ENCODE assay signal across 25 cellular contexts in the genomic region with DNA sequence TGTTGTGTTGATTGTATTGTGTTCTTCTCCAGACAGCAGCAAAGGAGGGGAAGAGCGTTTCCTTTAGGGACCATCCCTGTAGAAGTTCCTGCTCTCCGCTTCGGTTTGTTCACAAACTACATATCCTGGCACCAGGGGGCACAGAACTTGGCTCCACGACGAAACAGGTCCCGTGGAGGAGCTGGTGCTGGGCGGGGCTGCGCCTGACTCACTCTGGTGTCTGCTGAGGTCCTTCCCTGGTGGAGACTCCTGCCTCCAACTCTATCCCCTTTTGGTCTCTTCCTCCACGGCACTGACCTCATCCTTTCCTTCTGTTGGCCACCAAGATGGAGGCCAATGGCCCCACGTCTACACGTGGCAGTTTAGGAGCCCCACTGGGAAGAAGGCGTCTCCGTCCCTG. TPM values are rescaled to one million over a fixed set of nuclear protein-coding genes. Genes with fewer than 3 reads are reported as not detected.
DNase-seq lines count a peak whose midpoint lies in the region; ATAC-seq and TF ChIP-seq lines count a peak whose summit lies in the region.
"Had no signal": no experiment of that assay in that cellular context is flagged by ENCODE, and none has a peak within 500 bp of the region (broad histone marks: within the 10 kb centered on the region; RNA-seq: fewer than 3 reads in every experiment).

No MANE protein-coding gene starts in this region.

- H3K79me2 ChIP-seq in GM23248 (ENCODE audit: insufficient read depth): no peaks in the 10 kb centered on the region

- no peaks in the 10 kb centered on the region for H3K9me3 ChIP-seq in GM23248 (ENCODE audit: low read depth)
- no peaks in the 10 kb centered on the region for H3K9me3 ChIP-seq in T-helper 17 cell (ENCODE audit: control insufficient read depth, low read length, poor library complexity, severe bottlenecking)
- peaks cover 0 to 5% (median 0%) of the 10 kb centered on the region in 12 donors for H3K9me3 ChIP-seq in heart left ventricle
- H3K9me3 ChIP-seq in ovary: peaks cover 0 to 2% of the 10 kb centered on the region in 2 donors

- no peaks in the 10 kb centered on the region for H3K27me3 Mint-ChIP-seq in T-helper 17 cell
- no peaks in the 10 kb centered on the region for H3K27me3 Mint-ChIP-seq in activated T-cell treated with anti-CD3 and anti-CD28 coated beads, Interleukin-2, amount 50 U/mL, for 72 hours (ENCODE audit: low read depth)

- H2AFZ ChIP-seq in GM23248: no peak overlapping the region

- H3K36me3 ChIP-seq in GM23248 (ENCODE audit: low read depth) (no peaks in the 10 kb centered on the region), heart left ventricle (no peaks in the 10 kb centered on the region), ovary (no peaks in the 10 kb centered on the region)
- H3K36me3 ChIP-seq: BE2C had no signal

- H3K27me3 ChIP-seq in GM23248 (replicated peaks; ENCODE audit: insufficient read depth) (no peaks in the 10 kb centered on the region), heart left ventricle (peaks cover 0 to 25% (median 0%) of the 10 kb centered on the region in 9 donors), ovary (no peaks in the 10 kb centered on the region)
- H3K27me3 ChIP-seq: BE2C had no signal

- no peak for TF ChIP-seq POLR2A in heart left ventricle (IDR thresholded peaks at IDR 0.05)
- TF ChIP-seq POLR2A in ovary (IDR thresholded peaks at IDR 0.05): no peak

- no peak overlapping the region for H3K27ac Mint-ChIP-seq in T-helper 17 cell
- H3K27ac Mint-ChIP-seq in activated T-cell treated with anti-CD3 and anti-CD28 coated beads, Interleukin-2, amount 50 U/mL, for 72 hours: no peak overlapping the region
- H3K27ac Mint-ChIP-seq: CD14-positive monocyte had no signal

- H3K4me2 ChIP-seq in GM23248 (ENCODE audit: unreplicated experiment): no peak overlapping the region
- H3K4me2 ChIP-seq: KMS-11 had no signal

- no peak for TF ChIP-seq CTCF in fibroblast of the aortic adventitia (IDR thresholded peaks at IDR 0.05; ENCODE audit: insufficient read depth, low read length)
- no peak for TF ChIP-seq CTCF in heart left ventricle (IDR thresholded peaks at IDR 0.05)
- no peak for TF ChIP-seq CTCF in ovary (IDR thresholded peaks at IDR 0.05)

- TF ChIP-seq EP300 in ovary (IDR thresholded peaks at IDR 0.05): no peak

- ATAC-seq in T-helper 17 cell (no peak), heart left ventricle (no peak)
- no peak for ATAC-seq in activated T-cell treated with anti-CD3 and anti-CD28 coated beads, Interleukin-2, amount 50 U/mL, for 72 hours (replicated peaks in 1 of 2)

- no peak overlapping the region for H3K4me3 ChIP-seq in GM23248
- H3K4me3 ChIP-seq in fibroblast of the aortic adventitia (ENCODE audit: low read depth, low read length): no peak overlapping the region
- no peak overlapping the region for H3K4me3 ChIP-seq in heart left ventricle
- no peak overlapping the region for H3K4me3 ChIP-seq in ovary
- H3K4me3 ChIP-seq: SK-N-MC had no signal

- no peak overlapping the region for H3K27ac ChIP-seq in GM23248
- no peak overlapping the region for H3K27ac ChIP-seq in heart left ventricle
- H3K27ac ChIP-seq in ovary: no peak overlapping the region
- H3K27ac ChIP-seq: KMS-11, SK-N-MC had no signal

- H3K4me1 ChIP-seq in GM23248 (ENCODE audit: insufficient read depth) (peaks cover 15% of the 10 kb centered on the region), heart left ventricle (no peaks in the 10 kb centered on the region), ovary (ENCODE audit: insufficient read depth) (no peaks in the 10 kb centered on the region)
- H3K4me1 ChIP-seq: BE2C had no signal

- H3K9me2 ChIP-seq in GM23248 (ENCODE audit: insufficient read depth): no peaks in the 10 kb centered on the region

- WGBS in GM23248 (ENCODE audit: low coverage in 1 of 2, low lambda C conversion rate in 2 of 2, missing lambda C conversion rate in 2 of 2), 2 experiments: 68 to 71% methylated on average over 13 of the region's 13 CpGs
- 83 to 85% (median 84%) methylated on average over 13 of the region's 13 CpGs for WGBS in heart left ventricle, 4 donors
- WGBS in ovary, 3 donors: 83 to 92% (median 87%) methylated on average over 13 of the region's 13 CpGs

- no peaks in the 10 kb centered on the region for H4K20me1 ChIP-seq in GM23248 (ENCODE audit: insufficient read depth)

- H3K36me3 Mint-ChIP-seq in T-helper 17 cell (ENCODE audit: low read depth): peaks cover 4% of the 10 kb centered on the region
- H3K36me3 Mint-ChIP-seq in activated T-cell treated with anti-CD3 and anti-CD28 coated beads, Interleukin-2, amount 50 U/mL, for 72 hours (ENCODE audit: insufficient read depth in 2 of 2): peaks cover 13 to 15% of the 10 kb centered on the region in 2 donors

- in situ Hi-C loops in GM23248 (cut with MboI): no loop called here

- H3K4me3 Mint-ChIP-seq in T-helper 17 cell: peak overlapping the region; percentile 25
- H3K4me3 Mint-ChIP-seq in activated T-cell treated with anti-CD3 and anti-CD28 coated beads, Interleukin-2, amount 50 U/mL, for 72 hours: no peak overlapping the region
- H3K4me3 Mint-ChIP-seq: CD14-positive monocyte; CD8-positive, alpha-beta memory T cell had no signal

- no peaks in the 10 kb centered on the region for H3K4me1 Mint-ChIP-seq in T-helper 17 cell
- H3K4me1 Mint-ChIP-seq in activated T-cell treated with anti-CD3 and anti-CD28 coated beads, Interleukin-2, amount 50 U/mL, for 72 hours (ENCODE audit: low read depth): no peaks in the 10 kb centered on the region

- H3K9me3 Mint-ChIP-seq in activated T-cell treated with anti-CD3 and anti-CD28 coated beads, Interleukin-2, amount 50 U/mL, for 72 hours: peaks cover 6 to 11% of the 10 kb centered on the region in 2 donors

- H3F3A ChIP-seq in GM23248 (ENCODE audit: insufficient read depth): peaks cover 10% of the 10 kb centered on the region; the same call in 1 of the 2 replicates

- intact Hi-C loops in heart left ventricle (cut with DNase I) (no loop called here), ovary (cut with DNase I) (no loop called here)

- DNase-seq in GM23248 (peak; percentile 55), T-helper 17 cell (no peak), fibroblast of the aortic adventitia (ENCODE audit: low read depth) (peak; percentile 13), heart left ventricle (no peak), NCI-H187 (lab: John Stamatoyannopoulos, UW) (no peak), ovary (no peak)
- DNase-seq in activated T-cell treated with anti-CD3 and anti-CD28 coated beads, Interleukin-2, amount 50 U/mL, for 72 hours: no peak
- DNase-seq: BE2C; CD8-positive, alpha-beta memory T cell; DMS 273 treated with DMSO at 0.1 percent for 48 hours; DMS79; EL; GF-D8; IMR-90; NCI-H1092 treated with DMSO at 0.1 percent for 48 hours; NCI-H1436; NCI-H1930; NCI-H2107; NCI-H524 treated with DMSO at 0.1 percent for 48 hours; NCI-H774; SIG-M5 had no signal

- no peak overlapping the region for H3K9ac ChIP-seq in GM23248
- H3K9ac ChIP-seq: KMS-11 had no signal

RNA-seq across cellular contexts. Expression of a gene that starts 14.7 kb away (rescaled TPM):
- total RNA-seq in GM23248 (2014; rRNA removed; shearing (Covaris generic)): not detected in 2 replicates
- 0.28 TPM in 1 of 2 replicates, not detected in the other for polyA plus RNA-seq in GM23248 (2016; fragmentation: Nextera tagmentation; extraction: Ambion mirVana)
- total RNA-seq in T-helper 17 cell: not detected
- not detected in 2 replicates for total RNA-seq in fibroblast of the aortic adventitia (ENCODE audit: low replicate concordance)
- under 1 TPM in 1 of 9 donors, not detected in 8; 0.09 TPM for total RNA-seq in heart left ventricle
- under 1 TPM in 1 of 2 donors, not detected in 1; 0.19 TPM for polyA plus RNA-seq in heart left ventricle
- total RNA-seq in activated T-cell treated with anti-CD3 and anti-CD28 coated beads, Interleukin-2, amount 50 U/mL, for 72 hours: under 1 TPM in 1 of 2 donors, not detected in 1; 0.19 TPM
- under 1 TPM in 6 of 7 donors, not detected in 1; 0.07 to 0.51 (median 0.23) TPM for total RNA-seq in ovary
- polyA plus RNA-seq in ovary: under 1 TPM; 0.05 to 0.13 TPM
- total RNA-seq: A673; CD8-positive, alpha-beta memory T cell; IMR-90 had no signal
- polyA plus RNA-seq: CD8-positive, alpha-beta memory T cell; IMR-90 had no signal

RNA-seq across cellular contexts. Expression of a gene that starts 46.3 kb away (rescaled TPM):
- 43.0 and 61.0 TPM in 2 replicates for total RNA-seq in GM23248 (2014; rRNA removed; shearing (Covaris generic))
- polyA plus RNA-seq in GM23248 (2016; fragmentation: Nextera tagmentation; extraction: Ambion mirVana) (38.6 and 38.9 TPM in 2 replicates), heart left ventricle (10 to 100 TPM; 18.9 to 31.2 TPM), ovary (10 to 100 TPM in 1 of 2 donors, 1 to 10 TPM in 1; 1.5 to 39.7 TPM)
- total RNA-seq in T-helper 17 cell (10 to 100 TPM; 73.2 to 86.1 TPM), fibroblast of the aortic adventitia (ENCODE audit: low replicate concordance) (24.6 and 47.2 TPM in 2 replicates), heart left ventricle (10 to 100 TPM; 17.6 to 30.9 (median 21.6) TPM), ovary (10 to 100 TPM; 33.5 to 66.6 (median 48.6) TPM)
- 10 to 100 TPM; 52.0 to 55.3 TPM for total RNA-seq in activated T-cell treated with anti-CD3 and anti-CD28 coated beads, Interleukin-2, amount 50 U/mL, for 72 hours

RNA-seq across cellular contexts. Expression of a gene that starts 46.4 kb away (rescaled TPM):
- 87.0 and 118 TPM in 2 replicates for total RNA-seq in GM23248 (2014; rRNA removed; shearing (Covaris generic))
- polyA plus RNA-seq in GM23248 (2016; fragmentation: Nextera tagmentation; extraction: Ambion mirVana) (91.4 and 102 TPM in 2 replicates), heart left ventricle (100 to 1,000 TPM; 187 to 213 TPM), ovary (100 to 1,000 TPM in 1 of 2 donors, 10 to 100 TPM in 1; 31.8 to 196 TPM)
- total RNA-seq in T-helper 17 cell (10 to 100 TPM; 71.5 to 72.2 TPM), fibroblast of the aortic adventitia (ENCODE audit: low replicate concordance) (108 and 130 TPM in 2 replicates), heart left ventricle (10 to 100 TPM; 33.8 to 79.1 (median 41.0) TPM), ovary (100 to 1,000 TPM in 2 of 7 donors, 10 to 100 TPM in 5; 59.4 to 159 (median 79.6) TPM)
- 10 to 100 TPM; 74.7 to 84.5 TPM for total RNA-seq in activated T-cell treated with anti-CD3 and anti-CD28 coated beads, Interleukin-2, amount 50 U/mL, for 72 hours

RNA-seq across cellular contexts. Expression of a gene that starts 52.6 kb away (rescaled TPM):
- total RNA-seq in GM23248 (2014; rRNA removed; shearing (Covaris generic)): 56.4 and 57.6 TPM in 2 replicates
- polyA plus RNA-seq in GM23248 (2016; fragmentation: Nextera tagmentation; extraction: Ambion mirVana): 143 and 161 TPM in 2 replicates
- total RNA-seq in T-helper 17 cell: 10 to 100 TPM; 22.3 to 27.8 TPM
- total RNA-seq in fibroblast of the aortic adventitia (ENCODE audit: low replicate concordance): 26.9 and 33.1 TPM in 2 replicates
- total RNA-seq in heart left ventricle: 10 to 100 TPM; 27.4 to 78.4 (median 62.6) TPM
- polyA plus RNA-seq in heart left ventricle: 10 to 100 TPM; 75.4 to 98.5 TPM
- total RNA-seq in activated T-cell treated with anti-CD3 and anti-CD28 coated beads, Interleukin-2, amount 50 U/mL, for 72 hours: 10 to 100 TPM; 51.4 to 54.0 TPM
- 10 to 100 TPM; 19.3 to 72.3 (median 61.6) TPM for total RNA-seq in ovary
- 10 to 100 TPM in 1 of 2 donors, 1 to 10 TPM in 1; 2.7 to 46.1 TPM for polyA plus RNA-seq in ovary

Comparison
In these comparisons a context has a peak if more than half of its experiments do, and no peak if none do; other contexts are left out.
1. DNase-seq: peak in GM23248 (single experiment) and fibroblast of the aortic adventitia (single experiment); none in T-helper 17 cell (0 of 3), heart left ventricle (0 of 5), activated T-cell treated with anti-CD3 and anti-CD28 coated beads, Interleukin-2, amount 50 U/mL, for 72 hours (0 of 2), NCI-H187 (0 of 2) and ovary (0 of 5).